8 cellular contexts compared by ENCODE assay signal in genomic region chr14:76917158-76917596, GRCh38.
DNase-seq lines count a peak whose midpoint lies in the region; ATAC-seq and TF ChIP-seq lines count a peak whose summit lies in the region.

No MANE protein-coding gene starts in this region.

- DNase-seq in GM10248 (ENCODE audit: extremely low spot score) (no peak), NCI-H2107 (lab: John Stamatoyannopoulos, UW) (peak; percentile 68), astrocyte of the cerebellum (ENCODE audit: low read depth) (no peak), iPS-NIHi11 (ENCODE audit: low spot score) (peak; percentile 71), suprapubic skin (ENCODE audit: low spot score in 2 of 2) (no peak)

- in situ Hi-C loops in astrocyte of the cerebellum (cut with HindIII; ENCODE audit: low sequenced_read_pairs): no loop called here

- H3K27me3 ChIP-seq in suprapubic skin: no peaks in the 10 kb centered on the region

- CTCF ChIA-PET in GM10248 (lab: Yijun Ruan, JAX): interaction anchor here (0.6 to 15.7 kb wide), 22 partner anchors 8 to 208 kb away, joined by 3 to 399 read pairs (median 4); no protein-coding TSS in a partner anchor

- peaks cover 80% of the 10 kb centered on the region for H3K4me1 ChIP-seq in suprapubic skin

- H3K9me3 ChIP-seq in suprapubic skin: no peaks in the 10 kb centered on the region

- ATAC-seq in GM21529 (IDR thresholded peaks at IDR 0.05; ENCODE audit: unreplicated experiment) (no peak), GM21619 (IDR thresholded peaks at IDR 0.05; ENCODE audit: unreplicated experiment) (no peak), GM21423 (IDR thresholded peaks at IDR 0.05; ENCODE audit: unreplicated experiment) (no peak)

- no peaks in the 10 kb centered on the region for H3K36me3 ChIP-seq in suprapubic skin

- no peak for TF ChIP-seq EP300 in suprapubic skin (IDR thresholded peaks at IDR 0.05)

- TF ChIP-seq POLR2A in suprapubic skin (IDR thresholded peaks at IDR 0.05): no peak

- POLR2A ChIA-PET in GM10248 (lab: Yijun Ruan, JAX): no interaction called here

- H3K27ac ChIP-seq in suprapubic skin: peak overlapping the region; percentile 98

- H3K4me3 ChIP-seq in astrocyte of the cerebellum (ENCODE audit: low read depth, low read length) (no peak overlapping the region), suprapubic skin (no peak overlapping the region)

- WGBS in suprapubic skin: 51% methylated on average over 7 of the region's 7 CpGs

- TF ChIP-seq CTCF in GM10248 (IDR thresholded peaks at IDR 0.05; ENCODE audit: control extremely low read depth, extremely low read depth, low read depth, missing control alignments) (peak; percentile 11), astrocyte of the cerebellum (IDR thresholded peaks at IDR 0.05; ENCODE audit: low read depth, low read length, missing control alignments) (peak; percentile 88), suprapubic skin (IDR thresholded peaks at IDR 0.05) (peak; percentile 55 to 68)

Comparison
In these comparisons a context has a peak if more than half of its experiments do, and no peak if none do; other contexts are left out.
1. DNase-seq: peak in NCI-H2107 (single experiment) and iPS-NIHi11 (single experiment); none in GM10248 (single experiment), astrocyte of the cerebellum (single experiment) and suprapubic skin (0 of 2).
2. CTCF ChIP-seq: peak in every context shown above with its lines; median percentile 88 in astrocyte of the cerebellum; 62 in suprapubic skin; 11 in GM10248.